ENCODE assay signal across 1 cellular context in genomic region chr1:42815938-42816599, GRCh38.
TF ChIP-seq lines count a peak whose summit lies in the region.

No MANE protein-coding gene starts in this region.

TF ChIP-seq in K562, 482 proteins besides CTCF, POLR2A, EP300 and RAD21 (continued from another document):
- 0 out of 2 replicates have a peak, but pooled peaks have one; percentile 20 for TF ChIP-seq ZBTB40 (IDR thresholded peaks at IDR 0.05)
- no peak for TF ChIP-seq ZBTB40 (CRISPR knock-in tag; IDR thresholded peaks at IDR 0.05)
- TF ChIP-seq SAFB (IDR thresholded peaks at IDR 0.05; ENCODE audit: borderline replicate concordance, low read depth, low read length) = no peak
- peak in 1 of 3 experiments; percentile 32 for TF ChIP-seq YY1 (IDR thresholded peaks at IDR 0.05; ENCODE audit: borderline replicate concordance in 1 of 3, control insufficient read depth in 1 of 3, extremely low read depth in 1 of 3, insufficient read depth in 3 of 3, insufficient read length in 1 of 3, insufficient replicate concordance in 2 of 3, low read depth in 1 of 3, low read length in 2 of 3)
- TF ChIP-seq PML (IDR thresholded peaks at IDR 0.05; ENCODE audit: low read length) = no peak
- 0 out of 2 replicates have a peak, but pooled peaks have one; percentile 6 for TF ChIP-seq SMARCA4 (IDR thresholded peaks at IDR 0.05)
- TF ChIP-seq ZFP1 (CRISPR knock-in tag; IDR thresholded peaks at IDR 0.05) = no peak
- no peak for TF ChIP-seq ZNF347 (CRISPR knock-in tag; IDR thresholded peaks at IDR 0.05; ENCODE audit: low read depth)
- no peak for TF ChIP-seq ELF4 (CRISPR knock-in tag; IDR thresholded peaks at IDR 0.05)
- TF ChIP-seq HDGF (IDR thresholded peaks at IDR 0.05) = peak; percentile 65; the same call in 1 of the 2 replicates
- 0 out of 2 replicates have a peak, but pooled peaks have one; percentile 32 for TF ChIP-seq ZNF592 (IDR thresholded peaks at IDR 0.05)
- TF ChIP-seq ZNF75A (CRISPR knock-in tag; IDR thresholded peaks at IDR 0.05) = no peak
- TF ChIP-seq HDAC8 (tag; IDR thresholded peaks at IDR 0.05) = no peak
- no peak for TF ChIP-seq MTA2 (IDR thresholded peaks at IDR 0.05; ENCODE audit: low read depth)
- no peak for TF ChIP-seq BDP1 (IDR thresholded peaks at IDR 0.05; ENCODE audit: insufficient read depth, insufficient read length)
- no peak for TF ChIP-seq ZBTB17 (CRISPR knock-in tag; IDR thresholded peaks at IDR 0.05)
- 0 out of 2 replicates have a peak, but pooled peaks have one; percentile 8 for TF ChIP-seq CXXC5 (CRISPR knock-in tag; IDR thresholded peaks at IDR 0.05)
- 0 out of 2 replicates have a peak, but pooled peaks have one; percentile 5 for TF ChIP-seq MTA3 (IDR thresholded peaks at IDR 0.05; ENCODE audit: borderline replicate concordance)
- 0 out of 2 replicates have a peak, but pooled peaks have one; percentile 54 for TF ChIP-seq E2F1 (CRISPR knock-in tag; IDR thresholded peaks at IDR 0.05)
- no peak for TF ChIP-seq FOSL1 (tag; conservative IDR thresholded peaks at IDR 0.05)
- TF ChIP-seq ZNF444 (CRISPR knock-in tag; IDR thresholded peaks at IDR 0.05) = no peak
- peak; percentile 32; the same call in 1 of the 2 replicates for TF ChIP-seq PKNOX1 (IDR thresholded peaks at IDR 0.05)
- TF ChIP-seq CREB1 (IDR thresholded peaks at IDR 0.05) = no peak
- no peak for TF ChIP-seq CREB1 (CRISPR knock-in tag; IDR thresholded peaks at IDR 0.05)
- TF ChIP-seq ZBTB11 (CRISPR knock-in tag; IDR thresholded peaks at IDR 0.05) = 0 out of 6 replicates have a peak, but pooled peaks of 1 of the 3 experiments have one; percentile 12
- no peak for TF ChIP-seq ZNF384 (IDR thresholded peaks at IDR 0.05; ENCODE audit: low read depth, low read length)
